In genomic region chr14:54538055-54538454, GRCh38 we compare ENCODE assay signal across 21 cellular contexts. TPM values are rescaled to one million over a fixed set of nuclear protein-coding genes. Genes with fewer than 3 reads are reported as not detected.
"Had no signal": no experiment of that assay in that cellular context is flagged by ENCODE, and none has a peak within 500 bp of the region (broad histone marks: within the 10 kb centered on the region; RNA-seq: fewer than 3 reads in every experiment).

No MANE protein-coding gene starts in this region.

- ATAC-seq: effector memory CD8-positive, alpha-beta T cell; gastroesophageal sphincter; left cardiac atrium; left ventricle myocardium superior; naive thymus-derived CD4-positive, alpha-beta T cell; sciatic nerve; stimulated activated naive B cell treated with anti-CD40 and anti-IgM and Interleukin-4, amounts not matched to agents 10 μg/mL and 1 μg/mL and 100 μg/mL, for 72 hours; stimulated activated naive CD8-positive, alpha-beta T cell treated with anti-CD3 and anti-CD28 coated beads, Interleukin-15, amount 100 ng/mL, for 72 hours; upper lobe of right lung had no signal

- H3K27me3 Mint-ChIP-seq: dendritic cell treated with granulocyte-macrophage colony-stimulating factor and Interleukin-4, amounts not matched to agents 40 ng/mL and 50 ng/mL, for 4 days; effector memory CD8-positive, alpha-beta T cell; naive thymus-derived CD4-positive, alpha-beta T cell; stimulated activated naive B cell treated with anti-CD40 and anti-IgM and Interleukin-4, amounts not matched to agents 10 μg/mL and 1 μg/mL and 100 μg/mL, for 72 hours; stimulated activated naive CD8-positive, alpha-beta T cell treated with anti-CD3 and anti-CD28 coated beads, Interleukin-15, amount 100 ng/mL, for 72 hours had no signal

- H3K4me1 ChIP-seq: esophagus squamous epithelium, gastroesophageal sphincter, testis, upper lobe of right lung had no signal

- FAIRE-seq: colon, kidney had no signal

- H3K27me3 ChIP-seq: esophagus squamous epithelium, gastroesophageal sphincter, testis, tibial nerve, upper lobe of right lung had no signal

- H3K4me3 ChIP-seq: esophagus squamous epithelium, gastroesophageal sphincter, testis, tibial nerve, upper lobe of right lung had no signal

- H3K9me3 ChIP-seq: esophagus squamous epithelium, gastroesophageal sphincter, testis, tibial nerve, upper lobe of right lung had no signal

- H3K27ac Mint-ChIP-seq: dendritic cell treated with granulocyte-macrophage colony-stimulating factor and Interleukin-4, amounts not matched to agents 40 ng/mL and 50 ng/mL, for 4 days; effector memory CD8-positive, alpha-beta T cell; naive thymus-derived CD4-positive, alpha-beta T cell; nephron progenitor cell; stimulated activated naive B cell treated with anti-CD40 and anti-IgM and Interleukin-4, amounts not matched to agents 10 μg/mL and 1 μg/mL and 100 μg/mL, for 72 hours; stimulated activated naive CD8-positive, alpha-beta T cell treated with anti-CD3 and anti-CD28 coated beads, Interleukin-15, amount 100 ng/mL, for 72 hours had no signal

- H3K27ac ChIP-seq: esophagus squamous epithelium, gastroesophageal sphincter, testis, tibial nerve, upper lobe of right lung had no signal

- H3K9me3 Mint-ChIP-seq: dendritic cell treated with granulocyte-macrophage colony-stimulating factor and Interleukin-4, amounts not matched to agents 40 ng/mL and 50 ng/mL, for 4 days; effector memory CD8-positive, alpha-beta T cell; naive thymus-derived CD4-positive, alpha-beta T cell; stimulated activated naive B cell treated with anti-CD40 and anti-IgM and Interleukin-4, amounts not matched to agents 10 μg/mL and 1 μg/mL and 100 μg/mL, for 72 hours; stimulated activated naive CD8-positive, alpha-beta T cell treated with anti-CD3 and anti-CD28 coated beads, Interleukin-15, amount 100 ng/mL, for 72 hours had no signal

- H3K4me3 Mint-ChIP-seq: dendritic cell treated with granulocyte-macrophage colony-stimulating factor and Interleukin-4, amounts not matched to agents 40 ng/mL and 50 ng/mL, for 4 days; effector memory CD8-positive, alpha-beta T cell; naive thymus-derived CD4-positive, alpha-beta T cell; nephron progenitor cell; stimulated activated naive B cell treated with anti-CD40 and anti-IgM and Interleukin-4, amounts not matched to agents 10 μg/mL and 1 μg/mL and 100 μg/mL, for 72 hours; stimulated activated naive CD8-positive, alpha-beta T cell treated with anti-CD3 and anti-CD28 coated beads, Interleukin-15, amount 100 ng/mL, for 72 hours had no signal

- DNase-seq: effector memory CD8-positive, alpha-beta T cell; esophagus squamous epithelium; foreskin fibroblast; glutamatergic neuron; kidney; left cardiac atrium; left ventricle myocardium superior; mesendoderm; naive thymus-derived CD4-positive, alpha-beta T cell; nephron progenitor cell; stimulated activated CD4-positive, alpha-beta T cell treated with anti-CD3 and anti-CD28 coated beads, Interleukin-2, amount 100 ng/mL, for 24 hours; stimulated activated CD4-positive, alpha-beta T cell treated with anti-CD3 and anti-CD28 coated beads, Interleukin-4, amount 100 ng/mL, for 4 hours; stimulated activated naive B cell treated with anti-CD40 and anti-IgM and Interleukin-4, amounts not matched to agents 10 μg/mL and 1 μg/mL and 100 μg/mL, for 72 hours; stimulated activated naive CD8-positive, alpha-beta T cell treated with anti-CD3 and anti-CD28 coated beads, Interleukin-15, amount 100 ng/mL, for 72 hours; testis; upper lobe of right lung had no signal

RNA-seq across cellular contexts. Expression of gene SAMD4A, which starts 28.9 kb away (rescaled TPM):
- polyA plus RNA-seq: naive thymus-derived CD4-positive, alpha-beta T cell had no signal
